31 cellular contexts compared by ENCODE assay signal in genomic region chr5:501833-502184, GRCh38. TPM values are rescaled to one million over a fixed set of nuclear protein-coding genes. Genes with fewer than 3 reads are reported as not detected.
A peak's percentile ranks its signal among the peaks of the same experiment; 100 is the strongest.
DNase-seq lines count a peak whose midpoint lies in the region; ATAC-seq, FAIRE-seq and TF ChIP-seq lines count a peak whose summit lies in the region.
"Had no signal": no experiment of that assay in that cellular context is flagged by ENCODE, and none has a peak within 500 bp of the region (broad histone marks: within the 10 kb centered on the region; RNA-seq: fewer than 3 reads in every experiment).

No MANE protein-coding gene starts in this region.

- POLR2A ChIA-PET in HepG2 (lab: Yijun Ruan, JAX): no interaction called here

- H3K9ac ChIP-seq in HepG2 (ENCODE audit: insufficient read depth, low read depth, low read length): no peak overlapping the region

- H3K27ac ChIP-seq in HepG2 (ENCODE audit: extremely low read length, insufficient read depth, low read length): no peak overlapping the region
- no peak overlapping the region for H3K27ac ChIP-seq in right lobe of liver
- no peak overlapping the region for H3K27ac ChIP-seq in thoracic aorta
- H3K27ac ChIP-seq: Peyer's patch, sigmoid colon, WERI-Rb-1 had no signal

- FAIRE-seq in HepG2 (lab: Jason Lieb, UNC): no peak

- H3K9me3 ChIP-seq in HepG2 (ENCODE audit: low read length) (no peaks in the 10 kb centered on the region), right lobe of liver (no peaks in the 10 kb centered on the region), thoracic aorta (no peaks in the 10 kb centered on the region)
- H3K9me3 ChIP-seq: BE2C, Peyer's patch, sigmoid colon had no signal

- H3K36me3 ChIP-seq in HepG2 (replicated peaks in 1 of 2; ENCODE audit: control insufficient read depth in 1 of 2, insufficient read depth in 2 of 2, low read length in 2 of 2): no peaks in the 10 kb centered on the region
- no peaks in the 10 kb centered on the region for H3K36me3 ChIP-seq in right lobe of liver
- H3K36me3 ChIP-seq in thoracic aorta: no peaks in the 10 kb centered on the region
- H3K36me3 ChIP-seq: BE2C, Peyer's patch, sigmoid colon, WERI-Rb-1 had no signal

- ATAC-seq in HepG2: no peak
- no peak for ATAC-seq in right lobe of liver
- no peak for ATAC-seq in thoracic aorta (ENCODE audit: insufficient number of reproducible peaks, low FRiP score, low read depth)
- ATAC-seq: left lobe of liver had no signal

- TF ChIP-seq EP300 in HepG2 (IDR thresholded peaks at IDR 0.05; ENCODE audit: low read depth in 2 of 2, low read length in 2 of 2) (no peak), HepG2 (CRISPR knock-in tag; IDR thresholded peaks at IDR 0.05; ENCODE audit: borderline replicate concordance) (no peak)

- peaks cover 8% of the 10 kb centered on the region for H3K4me1 ChIP-seq in HepG2 (ENCODE audit: insufficient read depth, low read length)
- H3K4me1 ChIP-seq in right lobe of liver: no peaks in the 10 kb centered on the region
- H3K4me1 ChIP-seq in thoracic aorta (ENCODE audit: control insufficient read depth in 1 of 2, low read depth in 2 of 2): peaks cover 3 to 11% of the 10 kb centered on the region in 2 donors
- H3K4me1 ChIP-seq: sigmoid colon had no signal

- DNase-seq in HepG2 (ENCODE audit: low spot score): no peak
- no peak for DNase-seq in right lobe of liver
- DNase-seq in choroid plexus epithelial cell (ENCODE audit: low read depth): peak; percentile 41
- peak; percentile 14 to 73 for DNase-seq in lung microvascular endothelial cell (ENCODE audit: low read depth in 2 of 2)
- no peak for DNase-seq in thoracic aorta (ENCODE audit: low spot score)
- no peak for DNase-seq in activated T-helper 2 cell treated with anti-CD3 and anti-CD28 coated beads, Interferon-gamma antibody, Interleukin-2, Interleukin-4, amounts not matched to agents 10 μg/mL and 5 μg/mL and 100 μg/mL, durations not matched to agents 14 hours and 24 hours and 36 hours (ENCODE audit: low spot score)
- no peak for DNase-seq in NOMO-1 treated with DMSO at 0.1 percent for 48 hours (lab: John Stamatoyannopoulos, UW; ENCODE audit: unreplicated experiment)
- DNase-seq in activated T-cell treated with anti-CD3 and anti-CD28 coated beads, Interleukin-2, amount 50 U/mL, for 24 hours: no peak
- DNase-seq: ACHN; activated CD4-positive, alpha-beta T cell treated with anti-CD3 and anti-CD28 coated beads, Interleukin-2, amount 10 ng/mL, durations not matched to agents 7 days and 5 days; activated T-cell treated with anti-CD3 and anti-CD28 coated beads, Interleukin-2, amount 50 U/mL, for 4 hours; COR-L47; H9; hippocampal formation; KBM-7; NCI-H1105 treated with DMSO at 0.1 percent for 48 hours; NCI-H187 treated with DMSO at 0.1 percent for 48 hours; NCI-H2227 treated with DMSO at 0.1 percent for 48 hours; NCI-H69; Peyer's patch; posterior cingulate gyrus; SHP77 treated with DMSO at 0.1 percent for 48 hours; sigmoid colon; stimulated activated CD4-positive, alpha-beta T cell treated with anti-CD3 and anti-CD28 coated beads, Interleukin-12 subunit alpha, Interleukin-12 subunit beta, amount 100 ng/mL, for 4 hours; stimulated activated CD4-positive, alpha-beta T cell treated with anti-CD3 and anti-CD28 coated beads, Interleukin-4, amount 100 ng/mL, for 24 hours; T-cell had no signal

- 0 out of 2 replicates have a peak, but pooled peaks cover 3% of the 10 kb centered on the region for H4K20me1 ChIP-seq in HepG2 (ENCODE audit: insufficient read depth, low read length)

- no TSS peak for BruUV-seq in HepG2 (replicated peaks; lab: Mats Ljungman, UMichigan)

- no peaks in the 10 kb centered on the region for H3K79me2 ChIP-seq in HepG2 (ENCODE audit: insufficient read depth, low read length)

- H3K4me3 ChIP-seq in HepG2 (replicated peaks in 1 of 3; ENCODE audit: insufficient read depth in 1 of 3, low read depth in 2 of 3, low read length in 3 of 3) (no peak overlapping the region), right lobe of liver (no peak overlapping the region), choroid plexus epithelial cell (ENCODE audit: low read depth, low read length) (no peak overlapping the region), thoracic aorta (peak overlapping the region; percentile 53)
- H3K4me3 ChIP-seq: Peyer's patch, sigmoid colon had no signal

- TF ChIP-seq POLR2A in HepG2 (IDR thresholded peaks at IDR 0.05; ENCODE audit: insufficient read depth in 1 of 2, low read depth in 2 of 2, low read length in 2 of 2): no peak
- no peak for TF ChIP-seq POLR2A in right lobe of liver (IDR thresholded peaks at IDR 0.05)

- H3K4me3 Mint-ChIP-seq in activated T-helper 2 cell treated with anti-CD3 and anti-CD28 coated beads, Interferon-gamma antibody, Interleukin-2, Interleukin-4, amounts not matched to agents 10 μg/mL and 5 μg/mL and 100 μg/mL, durations not matched to agents 14 hours and 24 hours and 36 hours (ENCODE audit: low read depth): no peak overlapping the region
- no peak overlapping the region for H3K4me3 Mint-ChIP-seq in activated T-cell treated with anti-CD3 and anti-CD28 coated beads, Interleukin-2, amount 50 U/mL, for 24 hours
- H3K4me3 Mint-ChIP-seq: activated CD4-positive, alpha-beta T cell treated with anti-CD3 and anti-CD28 coated beads, Interleukin-2, amount 10 ng/mL, durations not matched to agents 7 days and 5 days; activated T-cell treated with anti-CD3 and anti-CD28 coated beads, Interleukin-2, amount 50 U/mL, for 4 hours; central memory CD8-positive, alpha-beta T cell; H9; type B pancreatic cell had no signal

- no peaks in the 10 kb centered on the region for H3K4me1 Mint-ChIP-seq in activated T-helper 2 cell treated with anti-CD3 and anti-CD28 coated beads, Interferon-gamma antibody, Interleukin-2, Interleukin-4, amounts not matched to agents 10 μg/mL and 5 μg/mL and 100 μg/mL, durations not matched to agents 14 hours and 24 hours and 36 hours (ENCODE audit: low read depth)
- no peaks in the 10 kb centered on the region for H3K4me1 Mint-ChIP-seq in activated T-cell treated with anti-CD3 and anti-CD28 coated beads, Interleukin-2, amount 50 U/mL, for 24 hours (ENCODE audit: low read depth)
- H3K4me1 Mint-ChIP-seq: activated CD4-positive, alpha-beta T cell treated with anti-CD3 and anti-CD28 coated beads, Interleukin-2, amount 10 ng/mL, durations not matched to agents 7 days and 5 days; central memory CD8-positive, alpha-beta T cell had no signal

- H2AFZ ChIP-seq in HepG2 (ENCODE audit: low read length): no peak overlapping the region

- 67% methylated on average over 4 of the region's 22 CpGs for WGBS in HepG2 (ENCODE audit: low lambda C conversion rate)
- 30% methylated on average over 2 of the region's 22 CpGs for WGBS in right lobe of liver (ENCODE audit: insufficient coverage, low coverage, low lambda C conversion rate, missing lambda C conversion rate)

- H3K27me3 Mint-ChIP-seq in activated T-helper 2 cell treated with anti-CD3 and anti-CD28 coated beads, Interferon-gamma antibody, Interleukin-2, Interleukin-4, amounts not matched to agents 10 μg/mL and 5 μg/mL and 100 μg/mL, durations not matched to agents 14 hours and 24 hours and 36 hours (ENCODE audit: low read depth): peaks cover 5% of the 10 kb centered on the region
- peaks cover 22% of the 10 kb centered on the region for H3K27me3 Mint-ChIP-seq in activated T-cell treated with anti-CD3 and anti-CD28 coated beads, Interleukin-2, amount 50 U/mL, for 24 hours

- TF ChIP-seq CTCF in HepG2 (CRISPR knock-in tag; IDR thresholded peaks at IDR 0.05) (no peak), right lobe of liver (IDR thresholded peaks at IDR 0.05) (no peak), choroid plexus epithelial cell (conservative IDR thresholded peaks at IDR 0.05; ENCODE audit: low read depth, low read length) (no peak), thoracic aorta (IDR thresholded peaks at IDR 0.05) (no peak)

- H3K9me3 Mint-ChIP-seq in activated T-helper 2 cell treated with anti-CD3 and anti-CD28 coated beads, Interferon-gamma antibody, Interleukin-2, Interleukin-4, amounts not matched to agents 10 μg/mL and 5 μg/mL and 100 μg/mL, durations not matched to agents 14 hours and 24 hours and 36 hours: no peaks in the 10 kb centered on the region
- no peaks in the 10 kb centered on the region for H3K9me3 Mint-ChIP-seq in activated T-cell treated with anti-CD3 and anti-CD28 coated beads, Interleukin-2, amount 50 U/mL, for 24 hours
- H3K9me3 Mint-ChIP-seq: activated CD4-positive, alpha-beta T cell treated with anti-CD3 and anti-CD28 coated beads, Interleukin-2, amount 10 ng/mL, durations not matched to agents 7 days and 5 days; activated T-cell treated with anti-CD3 and anti-CD28 coated beads, Interleukin-2, amount 50 U/mL, for 4 hours; central memory CD8-positive, alpha-beta T cell; T-cell; type B pancreatic cell had no signal

- intact Hi-C loops in HepG2 (cut with micrococcal nuclease; ENCODE audit: unreplicated experiment): no loop called here
- intact Hi-C loops in right lobe of liver (cut with DNase I): no loop called here
- intact Hi-C loops in activated T-helper 2 cell treated with anti-CD3 and anti-CD28 coated beads, Interferon-gamma antibody, Interleukin-2, Interleukin-4, amounts not matched to agents 10 μg/mL and 5 μg/mL and 100 μg/mL, durations not matched to agents 14 hours and 24 hours and 36 hours (cut with micrococcal nuclease): no loop called here

- CTCF ChIA-PET in HepG2 (lab: Yijun Ruan, JAX; ENCODE audit: low intra/inter-chr PET ratio, low total read pairs): no interaction called here

- no peak for TF ChIP-seq RAD21 in HepG2 (CRISPR knock-in tag; IDR thresholded peaks at IDR 0.05)

- H3K27ac Mint-ChIP-seq in activated T-helper 2 cell treated with anti-CD3 and anti-CD28 coated beads, Interferon-gamma antibody, Interleukin-2, Interleukin-4, amounts not matched to agents 10 μg/mL and 5 μg/mL and 100 μg/mL, durations not matched to agents 14 hours and 24 hours and 36 hours: no peak overlapping the region
- no peak overlapping the region for H3K27ac Mint-ChIP-seq in activated T-cell treated with anti-CD3 and anti-CD28 coated beads, Interleukin-2, amount 50 U/mL, for 24 hours
- H3K27ac Mint-ChIP-seq: activated CD4-positive, alpha-beta T cell treated with anti-CD3 and anti-CD28 coated beads, Interleukin-2, amount 10 ng/mL, durations not matched to agents 7 days and 5 days; H9; T-cell; type B pancreatic cell had no signal

- H3K4me2 ChIP-seq in HepG2 (ENCODE audit: low read depth, low read length): 0 out of 2 replicates have a peak overlapping the region, but pooled peaks have one; percentile 1

- H3K27me3 ChIP-seq in HepG2 (ENCODE audit: control insufficient read depth in 1 of 2, insufficient read depth in 2 of 2, low read length in 2 of 2) (peaks cover 23 to 79% of the 10 kb centered on the region in 2 experiments), right lobe of liver (no peaks in the 10 kb centered on the region), thoracic aorta (replicated peaks; ENCODE audit: insufficient read depth) (no peaks in the 10 kb centered on the region)
- H3K27me3 ChIP-seq: BE2C, Peyer's patch had no signal

- no peaks in the 10 kb centered on the region for H3K36me3 Mint-ChIP-seq in activated T-helper 2 cell treated with anti-CD3 and anti-CD28 coated beads, Interferon-gamma antibody, Interleukin-2, Interleukin-4, amounts not matched to agents 10 μg/mL and 5 μg/mL and 100 μg/mL, durations not matched to agents 14 hours and 24 hours and 36 hours (ENCODE audit: low read depth)
- H3K36me3 Mint-ChIP-seq in activated T-cell treated with anti-CD3 and anti-CD28 coated beads, Interleukin-2, amount 50 U/mL, for 24 hours (ENCODE audit: low read depth): no peaks in the 10 kb centered on the region
- H3K36me3 Mint-ChIP-seq: T-cell, type B pancreatic cell had no signal

- in situ Hi-C loops in HepG2 (cut with HindIII; ENCODE audit: extremely low pct_ligation_motif_present, low pct_unique_long_range_greater_than_20kb): no loop called here

RNA-seq across cellular contexts. Expression of gene SLC9A3, which starts 22.4 kb away (rescaled TPM):
- total RNA-seq in HepG2 (2016; rRNA removed; fragmentation: Illumina TruSeq; extraction: Trizol) (1.2 and 1.8 TPM in 2 replicates), right lobe of liver (1 to 10 TPM in 2 of 6 experiments, under 1 TPM in 4; 0.32 to 1.8 (median 0.46) TPM), lung microvascular endothelial cell (0.65 and 0.79 TPM in 2 replicates), thoracic aorta (1 to 10 TPM; 1.6 to 1.8 TPM)
- total RNA-seq in HepG2 (2016; cell fraction: cytosol; rRNA removed; fragmentation: Illumina TruSeq; extraction: Trizol; ENCODE audit: low read depth): 0.30 and 0.35 TPM in 2 replicates
- 1.3 and 1.6 TPM in 2 replicates for total RNA-seq in HepG2 (2016; cell fraction: insoluble cytoplasmic fraction; rRNA removed; fragmentation: Illumina TruSeq; extraction: Trizol)
- 1.5 and 1.9 TPM in 2 replicates for total RNA-seq in HepG2 (2016; cell fraction: membrane; rRNA removed; fragmentation: Illumina TruSeq; extraction: Trizol)
- total RNA-seq in HepG2 (2016; cell fraction: nucleus; rRNA removed; fragmentation: Illumina TruSeq; extraction: Trizol): 1.1 and 1.2 TPM in 2 replicates
- 1.5 and 1.9 TPM in 2 replicates for polyA plus RNA-seq in HepG2 (2011; rRNA removed)
- 1.4 TPM in 2 replicates for polyA plus RNA-seq in HepG2 (2011; cell fraction: cytosol; rRNA removed)
- polyA plus RNA-seq in HepG2 (2011; cell fraction: nucleus; rRNA removed): 2.2 and 2.4 TPM in 2 replicates
- polyA plus RNA-seq in HepG2 (2012): 1.1 and 1.4 TPM in 2 replicates
- 0.37 and 0.43 TPM in 2 replicates for polyA plus RNA-seq in HepG2 (2016; cell fraction: cytosol; fragmentation: Illumina TruSeq; extraction: Trizol; ENCODE audit: low read depth)
- polyA plus RNA-seq in HepG2 (2016; cell fraction: insoluble cytoplasmic fraction; fragmentation: Illumina TruSeq; extraction: Trizol; ENCODE audit: low read depth): 1.7 and 1.8 TPM in 2 replicates
- polyA plus RNA-seq in HepG2 (2016; cell fraction: membrane; fragmentation: Illumina TruSeq; extraction: Trizol; ENCODE audit: low read depth): 1.4 and 1.6 TPM in 2 replicates
- polyA plus RNA-seq in HepG2 (2016; cell fraction: nucleus; fragmentation: Illumina TruSeq; extraction: Trizol; ENCODE audit: insufficient read depth, low read depth): 1.9 and 2.4 TPM in 2 replicates
- 0.76 and 1.0 TPM in 2 replicates for polyA minus RNA-seq in HepG2 (2011; rRNA and poly(A)+ RNA removed; ENCODE audit: low replicate concordance)
- polyA minus RNA-seq in HepG2 (2011; cell fraction: cytosol; rRNA and poly(A)+ RNA removed): 0.35 and 0.49 TPM in 2 replicates
- 0.99 and 1.0 TPM in 2 replicates for polyA minus RNA-seq in HepG2 (2011; cell fraction: nucleus; rRNA and poly(A)+ RNA removed)
- total RNA-seq in activated T-helper 2 cell treated with anti-CD3 and anti-CD28 coated beads, Interferon-gamma antibody, Interleukin-2, Interleukin-4, amounts not matched to agents 10 μg/mL and 5 μg/mL and 100 μg/mL, durations not matched to agents 14 hours and 24 hours and 36 hours: 2.4 and 2.8 TPM in 2 replicates

RNA-seq across cellular contexts. Expression of gene EXOC3, which starts 58.8 kb away (rescaled TPM):
- total RNA-seq in HepG2 (2016; rRNA removed; fragmentation: Illumina TruSeq; extraction: Trizol): 16.0 and 20.5 TPM in 2 replicates
- 7.2 and 7.9 TPM in 2 replicates for total RNA-seq in HepG2 (2016; cell fraction: cytosol; rRNA removed; fragmentation: Illumina TruSeq; extraction: Trizol; ENCODE audit: low read depth)
- total RNA-seq in HepG2 (2016; cell fraction: insoluble cytoplasmic fraction; rRNA removed; fragmentation: Illumina TruSeq; extraction: Trizol): 14.6 and 19.5 TPM in 2 replicates
- 13.8 and 14.1 TPM in 2 replicates for total RNA-seq in HepG2 (2016; cell fraction: membrane; rRNA removed; fragmentation: Illumina TruSeq; extraction: Trizol)
- 11.2 and 13.3 TPM in 2 replicates for total RNA-seq in HepG2 (2016; cell fraction: nucleus; rRNA removed; fragmentation: Illumina TruSeq; extraction: Trizol)
- 9.2 and 11.8 TPM in 2 replicates for polyA plus RNA-seq in HepG2 (2011; rRNA removed)
- polyA plus RNA-seq in HepG2 (2011; cell fraction: cytosol; rRNA removed): 6.8 and 8.3 TPM in 2 replicates
- polyA plus RNA-seq in HepG2 (2011; cell fraction: nucleus; rRNA removed): 26.9 and 28.5 TPM in 2 replicates
- polyA plus RNA-seq in HepG2 (2012): 14.6 and 15.2 TPM in 2 replicates
- polyA plus RNA-seq in HepG2 (2016; cell fraction: cytosol; fragmentation: Illumina TruSeq; extraction: Trizol; ENCODE audit: low read depth): 5.5 and 5.9 TPM in 2 replicates
- polyA plus RNA-seq in HepG2 (2016; cell fraction: insoluble cytoplasmic fraction; fragmentation: Illumina TruSeq; extraction: Trizol; ENCODE audit: low read depth): 14.3 and 16.5 TPM in 2 replicates
- 7.8 and 8.8 TPM in 2 replicates for polyA plus RNA-seq in HepG2 (2016; cell fraction: membrane; fragmentation: Illumina TruSeq; extraction: Trizol; ENCODE audit: low read depth)
- 28.1 and 32.7 TPM in 2 replicates for polyA plus RNA-seq in HepG2 (2016; cell fraction: nucleus; fragmentation: Illumina TruSeq; extraction: Trizol; ENCODE audit: insufficient read depth, low read depth)
- 15.9 and 55.4 TPM in 2 replicates for polyA minus RNA-seq in HepG2 (2011; rRNA and poly(A)+ RNA removed; ENCODE audit: low replicate concordance)
- polyA minus RNA-seq in HepG2 (2011; cell fraction: cytosol; rRNA and poly(A)+ RNA removed): 6.1 and 7.2 TPM in 2 replicates
- polyA minus RNA-seq in HepG2 (2011; cell fraction: nucleus; rRNA and poly(A)+ RNA removed): 12.9 and 14.2 TPM in 2 replicates
- total RNA-seq in right lobe of liver: 10 to 100 TPM; 14.6 to 24.3 (median 20.0) TPM
- 18.5 and 25.0 TPM in 2 replicates for total RNA-seq in lung microvascular endothelial cell
- total RNA-seq in thoracic aorta: 10 to 100 TPM; 34.5 to 79.7 TPM
- total RNA-seq in activated T-helper 2 cell treated with anti-CD3 and anti-CD28 coated beads, Interferon-gamma antibody, Interleukin-2, Interleukin-4, amounts not matched to agents 10 μg/mL and 5 μg/mL and 100 μg/mL, durations not matched to agents 14 hours and 24 hours and 36 hours: 62.3 and 66.4 TPM in 2 replicates

Comparison
In these comparisons a context has a peak if more than half of its experiments do, and no peak if none do; other contexts are left out.
1. DNase-seq: peak in choroid plexus epithelial cell (single experiment) and lung microvascular endothelial cell (2 of 2); none in HepG2 (single experiment), right lobe of liver (0 of 3), thoracic aorta (single experiment), activated T-helper 2 cell treated with anti-CD3 and anti-CD28 coated beads, Interferon-gamma antibody, Interleukin-2, Interleukin-4, amounts not matched to agents 10 μg/mL and 5 μg/mL and 100 μg/mL, durations not matched to agents 14 hours and 24 hours and 36 hours (single experiment), NOMO-1 treated with DMSO at 0.1 percent for 48 hours (single experiment) and activated T-cell treated with anti-CD3 and anti-CD28 coated beads, Interleukin-2, amount 50 U/mL, for 24 hours (single experiment).